In genomic region chr10:86001521-86001920, GRCh38 we compare ENCODE assay signal across 15 cellular contexts.
DNase-seq lines count a peak whose midpoint lies in the region; ATAC-seq and TF ChIP-seq lines count a peak whose summit lies in the region.
"Had no signal": no experiment of that assay in that cellular context is flagged by ENCODE, and none has a peak within 500 bp of the region (broad histone marks: within the 10 kb centered on the region; RNA-seq: fewer than 3 reads in every experiment).

No MANE protein-coding gene starts in this region.

- H3K27ac ChIP-seq in dorsolateral prefrontal cortex = peak overlapping the region in 41 of 59 donors; percentile 3 to 81 (median 48)
- H3K27ac ChIP-seq: C4-2B, HL-60 had no signal

- peaks cover 4% of the 10 kb centered on the region for H3K27me3 Mint-ChIP-seq in progenitor cell of endocrine pancreas

- TF ChIP-seq CTCF in dorsolateral prefrontal cortex (IDR thresholded peaks at IDR 0.05 in 54 of 56, conservative IDR thresholded peaks at IDR 0.05 in 2 of 56; ENCODE audit: low read depth in 1 of 56, partially characterized antibody in 56 of 56) = no peak
- TF ChIP-seq CTCF in progenitor cell of endocrine pancreas (IDR thresholded peaks at IDR 0.05; ENCODE audit: unreplicated experiment) = no peak

- no peak overlapping the region for H3K4me3 ChIP-seq in dorsolateral prefrontal cortex
- H3K4me3 ChIP-seq: GM23338 had no signal

- no peak overlapping the region for H3K4me3 Mint-ChIP-seq in progenitor cell of endocrine pancreas (ENCODE audit: low read depth)
- H3K4me3 Mint-ChIP-seq: CD4-positive, alpha-beta T cell; GM23338; IgD-negative memory B cell had no signal

- no peaks in the 10 kb centered on the region for H3K4me1 Mint-ChIP-seq in progenitor cell of endocrine pancreas (ENCODE audit: low read depth)
- H3K4me1 Mint-ChIP-seq: GM23338, IgD-negative memory B cell had no signal

- peaks cover 10% of the 10 kb centered on the region for H3K9me3 Mint-ChIP-seq in progenitor cell of endocrine pancreas (ENCODE audit: low read depth)
- H3K9me3 Mint-ChIP-seq: CD4-positive, alpha-beta T cell had no signal

- intact Hi-C loops in dorsolateral prefrontal cortex (cut with DNase I) = loop anchor here in 1 of 2 donors (10.0 kb wide), 1 partner anchor 83 kb away; no protein-coding TSS in a partner anchor

- H3K36me3 Mint-ChIP-seq in progenitor cell of endocrine pancreas (ENCODE audit: insufficient read depth) = no peaks in the 10 kb centered on the region
- H3K36me3 Mint-ChIP-seq: IgD-negative memory B cell had no signal

- no peak overlapping the region for H3K27ac Mint-ChIP-seq in progenitor cell of endocrine pancreas
- H3K27ac Mint-ChIP-seq: CD4-positive, alpha-beta T cell; GM23338; IgD-negative memory B cell had no signal

- no peaks in the 10 kb centered on the region for H3K27me3 ChIP-seq in dorsolateral prefrontal cortex

- DNase-seq in dorsolateral prefrontal cortex = no peak
- peak; percentile 71 for DNase-seq in medulla oblongata (ENCODE audit: extremely low spot score)
- DNase-seq in superior temporal gyrus (ENCODE audit: extremely low spot score) = peak; percentile 70
- no peak for DNase-seq in dermis blood vessel endothelial cell
- no peak for DNase-seq in NCI-H1092 (lab: John Stamatoyannopoulos, UW)
- no peak for DNase-seq in progenitor cell of endocrine pancreas (ENCODE audit: low spot score, unreplicated experiment)
- DNase-seq: ACHN; Caco-2; CD4-positive, alpha-beta T cell; HCEC 1CT had no signal

- ATAC-seq in GM18870 (IDR thresholded peaks at IDR 0.05; ENCODE audit: unreplicated experiment) = no peak
- ATAC-seq: GM23338 had no signal

Comparison
In these comparisons a context has a peak if more than half of its experiments do, and no peak if none do; other contexts are left out.
1. DNase-seq: peak in medulla oblongata (single experiment) and superior temporal gyrus (single experiment); none in dorsolateral prefrontal cortex (0 of 10), dermis blood vessel endothelial cell (single experiment), NCI-H1092 (single experiment) and progenitor cell of endocrine pancreas (single experiment).